ENCODE assay signal across 15 cellular contexts in the genomic region with DNA sequence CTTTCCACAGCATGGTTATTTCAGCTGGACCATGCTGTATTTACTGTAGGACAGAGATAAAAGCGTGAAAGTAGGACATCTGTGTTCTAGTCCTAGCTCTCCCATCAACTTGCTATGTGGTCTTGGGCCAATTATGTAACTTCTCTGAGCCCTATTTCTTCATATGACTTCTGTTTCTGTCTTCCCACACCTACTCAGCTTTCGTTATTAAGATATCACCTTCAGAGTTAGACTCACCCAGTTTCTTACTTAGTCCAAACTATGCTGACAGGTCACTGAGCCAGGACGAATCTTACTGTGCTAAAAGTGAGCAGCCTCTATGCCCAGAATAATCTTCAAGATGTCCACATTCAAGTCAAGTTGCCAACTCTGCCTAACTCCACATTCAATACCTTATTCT.
"Had no signal": no experiment of that assay in that cellular context is flagged by ENCODE, and none has a peak within 500 bp of the region (broad histone marks: within the 10 kb centered on the region; RNA-seq: fewer than 3 reads in every experiment).

No MANE protein-coding gene starts in this region.

- DNase-seq: activated naive CD8-positive, alpha-beta T cell treated with anti-CD3 and anti-CD28 coated beads, Interleukin-2, amount 10 ng/mL, durations not matched to agents 7 days and 5 days; anterior cingulate cortex; brain microvascular endothelial cell; cortex of kidney; effector CD8-positive, alpha-beta T cell; foreskin fibroblast; kidney glomerular epithelial cell; mesendoderm; stimulated activated CD4-positive, alpha-beta T cell treated with anti-CD3 and anti-CD28 coated beads, Interleukin-12 subunit alpha, Interleukin-12 subunit beta, amount 100 ng/mL, for 4 hours; stimulated activated CD4-positive, alpha-beta T cell treated with anti-CD3 and anti-CD28 coated beads, Interleukin-2, amount 100 ng/mL, for 24 hours had no signal

- H3K4me3 Mint-ChIP-seq: activated naive CD8-positive, alpha-beta T cell treated with anti-CD3 and anti-CD28 coated beads, Interleukin-2, amount 10 ng/mL, durations not matched to agents 7 days and 5 days; activated T-helper 1 cell treated with anti-CD3 and anti-CD28 coated beads, Interleukin-12 subunit alpha, Interleukin-12 subunit beta, Interleukin-2, Interleukin-4 antibody, amounts not matched to agents 30 ng/mL and 10 ng/mL and 1 ng/mL, durations not matched to agents 14 hours and 24 hours and 36 hours; central memory CD8-positive, alpha-beta T cell; natural killer cell treated with Interleukin-12 subunit alpha and Interleukin-12 subunit beta and Interleukin-15 and Interleukin-18, amount 100 ng/mL, for 72 hours had no signal

- H3K27ac ChIP-seq: brain microvascular endothelial cell, thoracic aorta had no signal

- H3K4me1 Mint-ChIP-seq: activated naive CD8-positive, alpha-beta T cell treated with anti-CD3 and anti-CD28 coated beads, Interleukin-2, amount 10 ng/mL, durations not matched to agents 7 days and 5 days; central memory CD8-positive, alpha-beta T cell had no signal

- H3K27me3 ChIP-seq: brain microvascular endothelial cell had no signal

- H3K27ac Mint-ChIP-seq: activated naive CD8-positive, alpha-beta T cell treated with anti-CD3 and anti-CD28 coated beads, Interleukin-2, amount 10 ng/mL, durations not matched to agents 7 days and 5 days; activated T-helper 1 cell treated with anti-CD3 and anti-CD28 coated beads, Interleukin-12 subunit alpha, Interleukin-12 subunit beta, Interleukin-2, Interleukin-4 antibody, amounts not matched to agents 30 ng/mL and 10 ng/mL and 1 ng/mL, durations not matched to agents 14 hours and 24 hours and 36 hours; natural killer cell treated with Interleukin-12 subunit alpha and Interleukin-12 subunit beta and Interleukin-15 and Interleukin-18, amount 100 ng/mL, for 72 hours had no signal

- H3K9me3 Mint-ChIP-seq: activated naive CD8-positive, alpha-beta T cell treated with anti-CD3 and anti-CD28 coated beads, Interleukin-2, amount 10 ng/mL, durations not matched to agents 7 days and 5 days; activated T-helper 1 cell treated with anti-CD3 and anti-CD28 coated beads, Interleukin-12 subunit alpha, Interleukin-12 subunit beta, Interleukin-2, Interleukin-4 antibody, amounts not matched to agents 30 ng/mL and 10 ng/mL and 1 ng/mL, durations not matched to agents 14 hours and 24 hours and 36 hours; central memory CD8-positive, alpha-beta T cell; natural killer cell treated with Interleukin-12 subunit alpha and Interleukin-12 subunit beta and Interleukin-15 and Interleukin-18, amount 100 ng/mL, for 72 hours had no signal

- H3K4me3 ChIP-seq: thoracic aorta had no signal

- H3K27me3 Mint-ChIP-seq: activated naive CD8-positive, alpha-beta T cell treated with anti-CD3 and anti-CD28 coated beads, Interleukin-2, amount 10 ng/mL, durations not matched to agents 7 days and 5 days; central memory CD8-positive, alpha-beta T cell had no signal

- H3K36me3 ChIP-seq: brain microvascular endothelial cell, thoracic aorta had no signal

- ATAC-seq: activated CD4-positive, CD25-positive, alpha-beta regulatory T cell treated with anti-CD3 and anti-CD28 coated beads, Interleukin-2, amount 50 U/mL, for 24 hours; natural killer cell treated with Interleukin-12 subunit alpha and Interleukin-12 subunit beta and Interleukin-15 and Interleukin-18, amount 100 ng/mL, for 72 hours had no signal

- H3K36me3 Mint-ChIP-seq: activated naive CD8-positive, alpha-beta T cell treated with anti-CD3 and anti-CD28 coated beads, Interleukin-2, amount 10 ng/mL, durations not matched to agents 7 days and 5 days; natural killer cell treated with Interleukin-12 subunit alpha and Interleukin-12 subunit beta and Interleukin-15 and Interleukin-18, amount 100 ng/mL, for 72 hours had no signal
